Comparison of ENCODE assay signal across 11 cellular contexts in the genomic region with DNA sequence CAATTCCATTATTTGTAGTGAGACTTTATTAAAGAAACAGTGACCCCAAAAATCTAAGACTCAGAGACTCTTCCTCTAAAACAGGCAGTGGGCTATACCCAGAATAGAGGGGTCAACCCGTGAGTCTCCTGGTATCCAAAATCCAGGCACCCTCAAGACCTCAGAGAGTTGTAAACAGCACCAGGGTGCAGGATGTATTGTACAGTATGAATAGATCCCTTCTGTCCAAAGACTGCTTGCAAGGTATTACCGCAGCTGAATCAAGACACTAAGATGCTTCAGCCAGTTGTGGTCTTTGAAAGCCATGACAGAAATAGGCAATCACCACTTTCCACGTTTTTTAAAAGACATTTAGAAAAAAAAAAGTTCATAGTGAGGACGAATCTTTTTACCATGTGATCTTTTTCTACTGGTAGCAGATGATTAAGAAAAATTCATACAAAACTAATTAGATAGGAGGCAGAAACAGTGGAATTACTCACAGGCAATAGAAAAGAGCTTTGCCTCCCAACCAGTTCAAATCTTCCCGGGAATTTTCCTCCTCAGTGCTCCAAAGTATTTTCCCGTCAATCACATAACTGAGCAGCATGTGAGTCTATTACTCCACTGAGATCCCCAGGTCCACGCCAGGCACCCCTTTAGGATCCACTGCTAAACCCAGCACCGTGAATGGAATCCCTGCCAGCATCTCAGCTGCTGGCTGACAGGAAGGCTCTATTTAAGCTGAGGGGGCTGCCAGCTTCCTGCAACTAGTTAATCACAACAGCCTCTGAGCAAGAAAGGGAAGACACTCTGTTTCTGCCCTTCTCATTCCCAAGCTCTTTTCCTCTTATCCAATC.
DNase-seq lines count a peak whose midpoint lies in the region; ATAC-seq and TF ChIP-seq lines count a peak whose summit lies in the region.
"Had no signal": no experiment of that assay in that cellular context is flagged by ENCODE, and none has a peak within 500 bp of the region (broad histone marks: within the 10 kb centered on the region; RNA-seq: fewer than 3 reads in every experiment).

No MANE protein-coding gene starts in this region.

- no peaks in the 10 kb centered on the region for H3K27me3 ChIP-seq in CD8-positive, alpha-beta memory T cell (ENCODE audit: insufficient read depth, low read length, poor library complexity, severe bottlenecking)
- H3K27me3 ChIP-seq in esophagus (ENCODE audit: control insufficient read depth in 1 of 2, insufficient read depth in 2 of 2, low read length in 2 of 2): no peaks in the 10 kb centered on the region

- H3K9me3 Mint-ChIP-seq in CD8-positive, alpha-beta memory T cell: no peaks in the 10 kb centered on the region

- no peaks in the 10 kb centered on the region for H3K9me2 ChIP-seq in OCI-LY7 (ENCODE audit: insufficient read depth, low read length)

- no peak for TF ChIP-seq CTCF in OCI-LY7 (conservative IDR thresholded peaks at IDR 0.05; ENCODE audit: low read length)
- no peak for TF ChIP-seq CTCF in omental fat pad (IDR thresholded peaks at IDR 0.05)

- WGBS in esophagus, 2 donors: 60 to 68% methylated on average over 8 of the region's 8 CpGs

- no peak overlapping the region for H3K27ac ChIP-seq in CD8-positive, alpha-beta memory T cell (ENCODE audit: low read depth, low read length)
- H3K27ac ChIP-seq in OCI-LY7 (ENCODE audit: low read depth, low read length, poor library complexity, severe bottlenecking) (peak overlapping the region; percentile 98), esophagus (ENCODE audit: low read depth in 2 of 2, low read length in 1 of 2) (peak overlapping the region; percentile 58 to 68)

- H3K4me1 ChIP-seq in CD8-positive, alpha-beta memory T cell (ENCODE audit: insufficient read depth, low read length): peaks cover 96% of the 10 kb centered on the region
- H3K4me1 ChIP-seq in OCI-LY7 (ENCODE audit: insufficient read depth, low read length, poor library complexity, severe bottlenecking) (peaks cover 100% of the 10 kb centered on the region), esophagus (ENCODE audit: control insufficient read depth in 2 of 2, insufficient read depth in 2 of 2, low read length in 1 of 2) (peaks cover 0 to 2% of the 10 kb centered on the region in 2 donors)

- CTCF ChIA-PET in CD8-positive, alpha-beta memory T cell (lab: Charles Lee): interaction anchor here (0.8 to 4.3 kb wide), 11 partner anchors 15 to 179 kb away, joined by 3 to 18 read pairs (median 6); no protein-coding TSS in a partner anchor
- CTCF ChIA-PET in OCI-LY7 (lab: Charles Lee; ENCODE audit: unreplicated experiment): interaction anchor here (0.7 to 4.2 kb wide), 4 partner anchors 18 to 156 kb away, joined by 4 to 23 read pairs (median 5); no protein-coding TSS in a partner anchor

- no TSS peak for BruUV-seq in OCI-LY7 (replicated peaks; lab: Mats Ljungman, UMichigan)

- ATAC-seq in omental fat pad (ENCODE audit: low FRiP score): peak; percentile 30
- ATAC-seq in HG03469 (IDR thresholded peaks at IDR 0.05; ENCODE audit: unreplicated experiment): no peak
- ATAC-seq: K562 had no signal

- H3K4me3 ChIP-seq in CD8-positive, alpha-beta memory T cell (ENCODE audit: low read length): peak overlapping the region; percentile 69
- H3K4me3 ChIP-seq in OCI-LY7 (ENCODE audit: low read depth, low read length, poor library complexity, severe bottlenecking): peak overlapping the region; percentile 51
- no peak overlapping the region for H3K4me3 ChIP-seq in esophagus (ENCODE audit: low read depth in 1 of 2, low read length in 2 of 2)
- H3K4me3 ChIP-seq: K562, smooth muscle cell had no signal

- no peaks in the 10 kb centered on the region for H3K9me3 ChIP-seq in CD8-positive, alpha-beta memory T cell (ENCODE audit: low read length)
- H3K9me3 ChIP-seq in OCI-LY7 (ENCODE audit: low read length): no peaks in the 10 kb centered on the region
- no peaks in the 10 kb centered on the region for H3K9me3 ChIP-seq in esophagus (ENCODE audit: control insufficient read depth in 2 of 2, insufficient read depth in 1 of 2, low read depth in 1 of 2, low read length in 1 of 2)

- H4K20me1 ChIP-seq in OCI-LY7 (ENCODE audit: insufficient read depth, low read length): no peaks in the 10 kb centered on the region; the same call in 1 of the 2 replicates

- peak overlapping the region; percentile 89 to 99 (median 96) for H3K27ac Mint-ChIP-seq in CD8-positive, alpha-beta memory T cell

- no peak overlapping the region for H2AFZ ChIP-seq in OCI-LY7 (ENCODE audit: low read length)

- H3K4me1 Mint-ChIP-seq in CD8-positive, alpha-beta memory T cell: peaks cover 97 to 100% (median 99%) of the 10 kb centered on the region in 3 donors

- peaks cover 63% of the 10 kb centered on the region for H3K36me3 ChIP-seq in CD8-positive, alpha-beta memory T cell (ENCODE audit: insufficient read depth, low read length)
- H3K36me3 ChIP-seq in OCI-LY7 (ENCODE audit: insufficient read depth, low read length) (peaks cover 91% of the 10 kb centered on the region), esophagus (ENCODE audit: control insufficient read depth in 2 of 2, insufficient read depth in 2 of 2, low read length in 1 of 2) (peaks cover 0 to 3% of the 10 kb centered on the region in 2 donors)

- peaks cover 54 to 95% (median 57%) of the 10 kb centered on the region in 3 donors for H3K36me3 Mint-ChIP-seq in CD8-positive, alpha-beta memory T cell

- peak overlapping the region; percentile 78 for H3K4me2 ChIP-seq in OCI-LY7 (ENCODE audit: low read length)
- H3K4me2 ChIP-seq: smooth muscle cell had no signal

- peaks cover 84% of the 10 kb centered on the region for H3K79me2 ChIP-seq in OCI-LY7 (ENCODE audit: insufficient read depth, low read depth, low read length)

- H3K4me3 Mint-ChIP-seq in CD8-positive, alpha-beta memory T cell: peak overlapping the region; percentile 62 to 86 (median 78)

- intact Hi-C loops in OCI-LY7 (cut with micrococcal nuclease; ENCODE audit: unreplicated experiment): loop anchor here (5.0 kb wide), 2 partner anchors 368 to 1688 kb away; no protein-coding TSS in a partner anchor

- POLR2A ChIA-PET in CD8-positive, alpha-beta memory T cell (lab: Charles Lee): interaction anchor here (0.9 to 6.9 kb wide), 9 partner anchors 8 to 152 kb away, joined by 3 to 44 read pairs (median 3); no protein-coding TSS in a partner anchor
- POLR2A ChIA-PET in OCI-LY7 (lab: Charles Lee): interaction anchor here (0.9 to 7.3 kb wide), 18 partner anchors 10 to 158 kb away, joined by 3 to 184 read pairs (median 4); no protein-coding TSS in a partner anchor

- peaks cover 0 to 1% of the 10 kb centered on the region in 2 donors for H3K27me3 Mint-ChIP-seq in CD8-positive, alpha-beta memory T cell

- no peak for DNase-seq in CD8-positive, alpha-beta memory T cell
- DNase-seq in OCI-LY7 (ENCODE audit: low spot score): peak; percentile 59
- no peak for DNase-seq in omental fat pad (ENCODE audit: low spot score)
- DNase-seq in NCI-H748 (lab: John Stamatoyannopoulos, UW; ENCODE audit: unreplicated experiment): no peak
- DNase-seq in activated CD4-positive, CD25-positive, alpha-beta regulatory T cell (lab: John Stamatoyannopoulos, UW): no peak
- no peak for DNase-seq in anterior cingulate cortex (lab: John Stamatoyannopoulos, UW)
- DNase-seq: NCI-H774 had no signal

Comparison
In these comparisons a context has a peak if more than half of its experiments do, and no peak if none do; other contexts are left out.
1. H3K4me3 ChIP-seq: peak in CD8-positive, alpha-beta memory T cell (single experiment) and OCI-LY7 (single experiment); none in esophagus (0 of 2).